35 cellular contexts compared by ENCODE assay signal in genomic region chr4:161003418-161004057, GRCh38.
"Had no signal": no experiment of that assay in that cellular context is flagged by ENCODE, and none has a peak within 500 bp of the region (broad histone marks: within the 10 kb centered on the region; RNA-seq: fewer than 3 reads in every experiment).

No MANE protein-coding gene starts in this region.

- H3K9me3 ChIP-seq: Peyer's patch had no signal

- H3K36me3 Mint-ChIP-seq: activated CD4-positive, alpha-beta memory T cell treated with anti-CD3 and anti-CD28 coated beads for 36 hours; activated naive CD4-positive, alpha-beta T cell treated with anti-CD3 and anti-CD28 coated beads, Interleukin-2, amount 10 ng/mL, durations not matched to agents 7 days and 5 days; activated naive CD8-positive, alpha-beta T cell had no signal

- H3K27me3 ChIP-seq: brain microvascular endothelial cell, Peyer's patch had no signal

- DNase-seq: activated B cell treated with CpG ODN at 0.5 μM for 24 hours; activated CD4-positive, alpha-beta memory T cell treated with anti-CD3 and anti-CD28 coated beads for 36 hours; activated CD4-positive, alpha-beta T cell treated with anti-CD3 and anti-CD28 coated beads for 4 hours; activated CD4-positive, alpha-beta T cell treated with anti-CD3 and anti-CD28 coated beads, Interleukin-2, amount 50 U/mL, for 1 hour; activated CD4-positive, CD25-positive, alpha-beta regulatory T cell treated with anti-CD3 and anti-CD28 coated beads, Interleukin-2, amount 50 U/mL, for 72 hours; activated CD8-positive, alpha-beta memory T cell treated with anti-CD3 and anti-CD28 coated beads, Interleukin-2, amount 50 U/mL, for 4 hours; activated effector memory CD4-positive, alpha-beta T cell treated with Interleukin-2 at 50 U/mL for 16 hours; activated naive CD4-positive, alpha-beta T cell treated with anti-CD3 and anti-CD28 coated beads, Interleukin-2, amount 10 ng/mL, durations not matched to agents 7 days and 5 days; activated naive CD8-positive, alpha-beta T cell treated with anti-CD3 and anti-CD28 coated beads, Interleukin-2, amount 50 U/mL, for 24 hours; activated T-cell treated with anti-CD3 and anti-CD28 coated beads for 4 hours; activated T-cell treated with anti-CD3 and anti-CD28 coated beads, Interleukin-2, amount 50 U/mL, for 4 hours; anterior cingulate cortex; brain microvascular endothelial cell; central memory CD4-positive, alpha-beta T cell; Kasumi-1; KG1; NCI-H1092 treated with DMSO at 0.1 percent for 48 hours; NCI-H1436; NCI-H1694; NCI-H1930; NCI-H2081 treated with DMSO at 0.1 percent for 48 hours; NCI-H226; NCI-H446 treated with DMSO at 0.1 percent for 48 hours; NCI-H524 treated with DMSO at 0.1 percent for 48 hours; NK-92 treated with Interleukin-12 subunit alpha and Interleukin-12 subunit beta, amount 100 ng/mL, for 24 hours; PC-3; Peyer's patch; RPMI8226; SIG-M5; SW 1271; T-helper 1 cell; T-helper 2 cell; T-helper 9 cell had no signal

- H3K27ac Mint-ChIP-seq: activated B cell treated with CpG ODN at 0.5 μM for 24 hours; activated CD4-positive, alpha-beta memory T cell treated with anti-CD3 and anti-CD28 coated beads for 36 hours; activated naive CD4-positive, alpha-beta T cell treated with anti-CD3 and anti-CD28 coated beads, Interleukin-2, amount 10 ng/mL, durations not matched to agents 7 days and 5 days; activated naive CD8-positive, alpha-beta T cell; activated naive CD8-positive, alpha-beta T cell treated with anti-CD3 and anti-CD28 coated beads, Interleukin-2, amount 50 U/mL, for 24 hours; activated T-helper 1 cell treated with anti-CD3 and anti-CD28 coated beads, Interleukin-12 subunit alpha, Interleukin-12 subunit beta, Interleukin-2, Interleukin-4 antibody, amounts not matched to agents 30 ng/mL and 10 ng/mL and 1 ng/mL, durations not matched to agents 14 hours and 24 hours and 36 hours had no signal

- ATAC-seq: activated naive CD8-positive, alpha-beta T cell treated with anti-CD3 and anti-CD28 coated beads, Interleukin-2, amount 50 U/mL, for 24 hours; PC-3 had no signal

- H3K4me1 Mint-ChIP-seq: activated B cell treated with CpG ODN at 0.5 μM for 24 hours; activated naive CD4-positive, alpha-beta T cell treated with anti-CD3 and anti-CD28 coated beads, Interleukin-2, amount 10 ng/mL, durations not matched to agents 7 days and 5 days; activated naive CD8-positive, alpha-beta T cell treated with anti-CD3 and anti-CD28 coated beads, Interleukin-2, amount 50 U/mL, for 24 hours had no signal

- H3K4me3 Mint-ChIP-seq: activated B cell treated with CpG ODN at 0.5 μM for 24 hours; activated CD4-positive, alpha-beta memory T cell treated with anti-CD3 and anti-CD28 coated beads for 36 hours; activated naive CD4-positive, alpha-beta T cell treated with anti-CD3 and anti-CD28 coated beads, Interleukin-2, amount 10 ng/mL, durations not matched to agents 7 days and 5 days; activated naive CD8-positive, alpha-beta T cell; activated naive CD8-positive, alpha-beta T cell treated with anti-CD3 and anti-CD28 coated beads, Interleukin-2, amount 50 U/mL, for 24 hours; activated T-cell treated with anti-CD3 and anti-CD28 coated beads, Interleukin-2, amount 50 U/mL, for 4 hours; activated T-helper 1 cell treated with anti-CD3 and anti-CD28 coated beads, Interleukin-12 subunit alpha, Interleukin-12 subunit beta, Interleukin-2, Interleukin-4 antibody, amounts not matched to agents 30 ng/mL and 10 ng/mL and 1 ng/mL, durations not matched to agents 14 hours and 24 hours and 36 hours had no signal

- H3K4me1 ChIP-seq: Peyer's patch had no signal

- H3K4me3 ChIP-seq: Peyer's patch had no signal

- H3K36me3 ChIP-seq: brain microvascular endothelial cell, Peyer's patch had no signal
